ENCODE assay signal across 7 cellular contexts in the genomic region with DNA sequence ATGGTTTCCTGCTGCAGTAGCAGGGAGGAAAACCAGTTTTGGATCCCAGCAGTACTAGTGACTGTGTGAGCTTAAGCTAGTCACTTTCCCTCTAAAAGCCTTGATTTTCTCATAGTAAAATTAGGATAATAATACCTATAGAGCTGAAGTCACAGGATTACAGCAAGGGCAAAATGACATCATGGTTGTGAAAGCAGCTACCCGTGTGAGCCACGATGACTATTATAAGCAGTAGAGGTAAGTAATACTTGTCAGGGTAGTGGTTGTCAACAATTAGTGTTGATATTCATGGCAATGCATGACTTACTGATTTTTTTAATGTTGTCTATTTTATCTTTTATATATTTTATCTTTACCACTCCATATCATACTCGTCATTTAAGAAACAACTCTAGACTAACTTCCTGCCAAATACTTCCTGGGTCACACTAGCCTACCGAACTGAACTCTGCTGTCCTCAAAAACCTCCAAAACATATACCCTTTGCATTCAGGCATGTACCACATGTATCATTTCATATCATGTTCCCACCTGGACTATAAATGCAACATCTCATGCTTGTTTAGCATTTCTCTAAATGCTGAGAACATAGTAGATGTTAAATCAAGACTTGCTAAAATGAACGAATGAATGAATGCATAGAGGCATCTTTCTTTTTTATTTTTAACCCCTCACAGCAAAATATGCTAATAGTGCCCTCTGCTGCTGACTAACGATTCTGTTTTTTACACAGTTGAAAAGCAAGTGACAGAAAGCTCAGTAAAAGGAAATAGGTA.
DNase-seq lines count a peak whose midpoint lies in the region; ATAC-seq and TF ChIP-seq lines count a peak whose summit lies in the region.

No MANE protein-coding gene starts in this region.

- H3K4me1 Mint-ChIP-seq in stimulated activated memory B cell treated with anti-CD40 and anti-IgM and Interleukin-4, amounts not matched to agents 10 μg/mL and 1 μg/mL and 100 μg/mL, for 72 hours: peaks cover 5% of the 10 kb centered on the region

- H3K9me3 Mint-ChIP-seq in stimulated activated memory B cell treated with anti-CD40 and anti-IgM and Interleukin-4, amounts not matched to agents 10 μg/mL and 1 μg/mL and 100 μg/mL, for 72 hours: no peaks in the 10 kb centered on the region

- CTCF ChIA-PET in HEK293 (lab: Yijun Ruan, JAX): interaction anchor here (0.6 to 4.8 kb wide), 23 partner anchors 8 to 679 kb away, joined by 3 to 29 read pairs (median 3); no protein-coding TSS in a partner anchor

- H3K27me3 Mint-ChIP-seq in stimulated activated memory B cell treated with anti-CD40 and anti-IgM and Interleukin-4, amounts not matched to agents 10 μg/mL and 1 μg/mL and 100 μg/mL, for 72 hours: peaks cover 8% of the 10 kb centered on the region

- POLR2A ChIA-PET in HEK293 (lab: Yijun Ruan, JAX): no interaction called here

- no peak overlapping the region for H3K27ac Mint-ChIP-seq in stimulated activated memory B cell treated with anti-CD40 and anti-IgM and Interleukin-4, amounts not matched to agents 10 μg/mL and 1 μg/mL and 100 μg/mL, for 72 hours

- TF ChIP-seq CTCF in HEK293 (tag by site-specific recombination; IDR thresholded peaks at IDR 0.05) (peak; percentile 24; the same call in 1 of the 2 replicates), fibroblast of the aortic adventitia (IDR thresholded peaks at IDR 0.05; ENCODE audit: insufficient read depth, low read length) (peak; percentile 65)

- peak; percentile 61 for DNase-seq in ELR (ENCODE audit: low read depth)
- DNase-seq in RKO (ENCODE audit: low spot score): peak; percentile 23
- DNase-seq in fibroblast of the aortic adventitia (ENCODE audit: low read depth): peak; percentile 67
- no peak for DNase-seq in UCSD-AML1 (lab: John Stamatoyannopoulos, UW; ENCODE audit: unreplicated experiment)
- DNase-seq in erythroblast (lab: John Stamatoyannopoulos, UW): no peak

- no peak overlapping the region for H3K27ac ChIP-seq in HEK293 (ENCODE audit: extremely low read depth, low read depth, low read length)

- ATAC-seq in stimulated activated memory B cell treated with anti-CD40 and anti-IgM and Interleukin-4, amounts not matched to agents 10 μg/mL and 1 μg/mL and 100 μg/mL, for 72 hours: no peak

- no peak overlapping the region for H3K4me3 ChIP-seq in HEK293 (ENCODE audit: low read depth, low read length)
- no peak overlapping the region for H3K4me3 ChIP-seq in fibroblast of the aortic adventitia (ENCODE audit: low read depth, low read length)

- H3K36me3 ChIP-seq in HEK293 (ENCODE audit: control insufficient read depth in 2 of 2, insufficient read depth in 1 of 2, low read length in 2 of 2): no peaks in the 10 kb centered on the region

- no peak overlapping the region for H3K4me3 Mint-ChIP-seq in stimulated activated memory B cell treated with anti-CD40 and anti-IgM and Interleukin-4, amounts not matched to agents 10 μg/mL and 1 μg/mL and 100 μg/mL, for 72 hours

- no peaks in the 10 kb centered on the region for H3K36me3 Mint-ChIP-seq in stimulated activated memory B cell treated with anti-CD40 and anti-IgM and Interleukin-4, amounts not matched to agents 10 μg/mL and 1 μg/mL and 100 μg/mL, for 72 hours

- no peaks in the 10 kb centered on the region for H3K4me1 ChIP-seq in HEK293 (ENCODE audit: control insufficient read depth, insufficient read depth, low read length)

- no peaks in the 10 kb centered on the region for H3K9me3 ChIP-seq in HEK293 (ENCODE audit: control insufficient read depth, insufficient read depth, low read depth, low read length)

- TF ChIP-seq POLR2A in erythroblast (IDR thresholded peaks at IDR 0.05; ENCODE audit: low read length): no peak

TF ChIP-seq in HEK293, 187 proteins besides CTCF, POLR2A, EP300 and RAD21:
- no peak for TF ChIP-seq ZNF621 (tag by site-specific recombination; IDR thresholded peaks at IDR 0.05)
- TF ChIP-seq ZNF654 (tag by site-specific recombination; IDR thresholded peaks at IDR 0.05; ENCODE audit: low read depth): peak; percentile 70
- peak; percentile 87 for TF ChIP-seq ZNF664 (tag by site-specific recombination; IDR thresholded peaks at IDR 0.05)
- TF ChIP-seq KLF9 (tag by site-specific recombination; IDR thresholded peaks at IDR 0.05; ENCODE audit: low read depth): no peak
- TF ChIP-seq, protein P1, sequence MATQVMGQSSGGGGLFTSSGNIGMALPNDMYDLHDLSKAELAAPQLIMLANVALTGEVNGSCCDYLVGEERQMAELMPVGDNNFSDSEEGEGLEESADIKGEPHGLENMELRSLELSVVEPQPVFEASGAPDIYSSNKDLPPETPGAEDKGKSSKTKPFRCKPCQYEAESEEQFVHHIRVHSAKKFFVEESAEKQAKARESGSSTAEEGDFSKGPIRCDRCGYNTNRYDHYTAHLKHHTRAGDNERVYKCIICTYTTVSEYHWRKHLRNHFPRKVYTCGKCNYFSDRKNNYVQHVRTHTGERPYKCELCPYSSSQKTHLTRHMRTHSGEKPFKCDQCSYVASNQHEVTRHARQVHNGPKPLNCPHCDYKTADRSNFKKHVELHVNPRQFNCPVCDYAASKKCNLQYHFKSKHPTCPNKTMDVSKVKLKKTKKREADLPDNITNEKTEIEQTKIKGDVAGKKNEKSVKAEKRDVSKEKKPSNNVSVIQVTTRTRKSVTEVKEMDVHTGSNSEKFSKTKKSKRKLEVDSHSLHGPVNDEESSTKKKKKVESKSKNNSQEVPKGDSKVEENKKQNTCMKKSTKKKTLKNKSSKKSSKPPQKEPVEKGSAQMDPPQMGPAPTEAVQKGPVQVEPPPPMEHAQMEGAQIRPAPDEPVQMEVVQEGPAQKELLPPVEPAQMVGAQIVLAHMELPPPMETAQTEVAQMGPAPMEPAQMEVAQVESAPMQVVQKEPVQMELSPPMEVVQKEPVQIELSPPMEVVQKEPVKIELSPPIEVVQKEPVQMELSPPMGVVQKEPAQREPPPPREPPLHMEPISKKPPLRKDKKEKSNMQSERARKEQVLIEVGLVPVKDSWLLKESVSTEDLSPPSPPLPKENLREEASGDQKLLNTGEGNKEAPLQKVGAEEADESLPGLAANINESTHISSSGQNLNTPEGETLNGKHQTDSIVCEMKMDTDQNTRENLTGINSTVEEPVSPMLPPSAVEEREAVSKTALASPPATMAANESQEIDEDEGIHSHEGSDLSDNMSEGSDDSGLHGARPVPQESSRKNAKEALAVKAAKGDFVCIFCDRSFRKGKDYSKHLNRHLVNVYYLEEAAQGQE (tag by site-specific recombination; IDR thresholded peaks at IDR 0.05): no peak
- TF ChIP-seq ATF2 (tag by site-specific recombination; IDR thresholded peaks at IDR 0.05; ENCODE audit: low read depth): peak; percentile 14; the same call in 1 of the 2 replicates
- TF ChIP-seq ZNF24 (tag by site-specific recombination; IDR thresholded peaks at IDR 0.05): peak; percentile 85; the same call in 1 of the 2 replicates
- peak; percentile 44; the same call in 1 of the 2 replicates for TF ChIP-seq ZNF660 (tag by site-specific recombination; IDR thresholded peaks at IDR 0.05)

Comparison
In these comparisons a context has a peak if more than half of its experiments do, and no peak if none do; other contexts are left out.
1. DNase-seq: peak in ELR (single experiment), RKO (single experiment) and fibroblast of the aortic adventitia (single experiment); none in UCSD-AML1 (single experiment) and erythroblast (0 of 2).